26 cellular contexts compared by ENCODE assay signal in genomic region chr12:13337786-13338185, GRCh38.
"Had no signal": no experiment of that assay in that cellular context is flagged by ENCODE, and none has a peak within 500 bp of the region (broad histone marks: within the 10 kb centered on the region; RNA-seq: fewer than 3 reads in every experiment).

No MANE protein-coding gene starts in this region.

- H3K27me3 ChIP-seq: foreskin keratinocyte, gastroesophageal sphincter, hepatocyte, ovary, sigmoid colon, stomach, tibial artery, upper lobe of left lung, vagina had no signal

- H3K9me3 ChIP-seq: gastroesophageal sphincter, heart left ventricle, ovary, psoas muscle, stomach, tibial artery, upper lobe of left lung, vagina had no signal

- H2AFZ ChIP-seq: hepatocyte had no signal

- H3K79me2 ChIP-seq: hepatocyte had no signal

- DNase-seq: cortex of kidney; effector CD4-positive, alpha-beta T cell; endodermal cell; foreskin keratinocyte; heart left ventricle; left colon; left ventricle myocardium superior; natural killer cell; occipital lobe; ovary; posterior cingulate gyrus; psoas muscle; right cardiac atrium; sigmoid colon; stimulated activated CD4-positive, alpha-beta T cell treated with anti-CD3 and anti-CD28 coated beads, Interleukin-2, amount 100 ng/mL, for 24 hours; stimulated activated CD4-positive, alpha-beta T cell treated with anti-CD3 and anti-CD28 coated beads, Interleukin-4, amount 100 ng/mL, for 24 hours; stomach; tibial artery had no signal

- H3K36me3 ChIP-seq: gastroesophageal sphincter, heart left ventricle, ovary, sigmoid colon, stomach, tibial artery, upper lobe of left lung, vagina had no signal

- H3K4me2 ChIP-seq: hepatocyte had no signal

- H3K4me1 ChIP-seq: gastroesophageal sphincter, heart left ventricle, psoas muscle, sigmoid colon, stomach, tibial artery, upper lobe of left lung, vagina had no signal

- H3K27ac ChIP-seq: gastroesophageal sphincter, heart left ventricle, hepatocyte, ovary, psoas muscle, sigmoid colon, stomach, tibial artery, upper lobe of left lung, vagina had no signal

- FAIRE-seq: islet of Langerhans had no signal

- ATAC-seq: esophagus mucosa; foreskin keratinocyte; gastroesophageal sphincter; heart left ventricle; left colon; left ventricle myocardium superior; natural killer cell; psoas muscle; right cardiac atrium; stimulated activated memory B cell treated with anti-CD40 and anti-IgM and Interleukin-4, amounts not matched to agents 10 μg/mL and 1 μg/mL and 100 μg/mL, for 72 hours had no signal

- H3K4me3 ChIP-seq: gastroesophageal sphincter, heart left ventricle, hepatocyte, lung, ovary, psoas muscle, sigmoid colon, stomach, tibial artery, upper lobe of left lung, vagina had no signal
